1 cellular context compared by ENCODE assay signal in the genomic region with DNA sequence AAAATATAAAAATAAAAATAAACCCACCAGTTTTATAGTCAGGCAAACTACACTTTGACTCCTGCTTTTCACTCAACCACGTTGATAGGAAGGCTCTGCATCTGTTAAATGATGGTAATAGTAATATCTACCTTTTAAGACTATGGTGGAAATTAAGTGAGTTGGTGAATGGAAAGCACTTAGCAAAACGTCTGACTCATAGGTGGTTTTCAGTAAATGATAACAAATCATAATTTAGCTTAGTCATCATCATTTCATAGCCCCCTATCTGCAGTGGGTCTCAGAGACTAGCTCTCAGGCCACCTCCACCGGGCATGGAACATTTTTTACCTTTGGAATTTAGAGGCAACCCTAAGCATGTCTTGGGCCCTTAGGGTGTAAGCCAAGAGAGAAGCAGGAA.
A peak's percentile ranks its signal among the peaks of the same experiment; 100 is the strongest.
TF ChIP-seq lines count a peak whose summit lies in the region.

No MANE protein-coding gene starts in this region.

TF ChIP-seq in IMR-90, 13 proteins besides CTCF, POLR2A, EP300 and RAD21:
- TF ChIP-seq RCOR1 (IDR thresholded peaks at IDR 0.05; ENCODE audit: insufficient replicate concordance, low read length), result no peak
- TF ChIP-seq CEBPB (IDR thresholded peaks at IDR 0.05; ENCODE audit: low read depth, low read length), result no peak
- TF ChIP-seq RFX5 (IDR thresholded peaks at IDR 0.05; ENCODE audit: low read depth, low read length), result no peak
- no peak for TF ChIP-seq BHLHE40 (IDR thresholded peaks at IDR 0.05; ENCODE audit: low read depth, low read length)
- TF ChIP-seq NFE2L2 (IDR thresholded peaks at IDR 0.05; ENCODE audit: low read depth, low read length), result peak; percentile 76
- TF ChIP-seq CHD1 (IDR thresholded peaks at IDR 0.05; ENCODE audit: low read depth, low read length), result no peak
- TF ChIP-seq MAFK (IDR thresholded peaks at IDR 0.05; ENCODE audit: low read depth, low read length), result peak; percentile 90
- no peak for TF ChIP-seq MXI1 (IDR thresholded peaks at IDR 0.05; ENCODE audit: borderline replicate concordance, low read depth, low read length)
- no peak for TF ChIP-seq USF2 (IDR thresholded peaks at IDR 0.05; ENCODE audit: low read depth, low read length)
- TF ChIP-seq MAZ (IDR thresholded peaks at IDR 0.05; ENCODE audit: borderline replicate concordance, low read depth, low read length), result no peak
- peak; percentile 60; the same call in 1 of the 2 replicates for TF ChIP-seq FOS (IDR thresholded peaks at IDR 0.05; ENCODE audit: low read depth, low read length)
- TF ChIP-seq SMC3 (IDR thresholded peaks at IDR 0.05; ENCODE audit: low read depth, low read length), result no peak
- no peak for TF ChIP-seq ELK1 (IDR thresholded peaks at IDR 0.05; ENCODE audit: borderline replicate concordance, low read depth, low read length)
TF ChIP-seq in IMR-90: peak in this region for 3.
